ENCODE assay signal across 1 cellular context in genomic region chr1:20662110-20662475, GRCh38.
TF ChIP-seq lines count a peak whose summit lies in the region.

No MANE protein-coding gene starts in this region.

TF ChIP-seq in K562, 482 proteins besides CTCF, POLR2A, EP300 and RAD21:
- TF ChIP-seq MEF2D (tag; conservative IDR thresholded peaks at IDR 0.05; ENCODE audit: low read depth) (no peak), ZNF75A (CRISPR knock-in tag; IDR thresholded peaks at IDR 0.05) (no peak), GTF2F1 (IDR thresholded peaks at IDR 0.05; ENCODE audit: low read depth, low read length) (no peak), NR2C2 (CRISPR knock-in tag; IDR thresholded peaks at IDR 0.05) (no peak), NR2C2 (tag; IDR thresholded peaks at IDR 0.05) (no peak), CBX8 (IDR thresholded peaks at IDR 0.05; ENCODE audit: borderline replicate concordance, extremely low read depth, low read depth, low read length, poor library complexity, severe bottlenecking) (no peak), MITF (IDR thresholded peaks at IDR 0.05) (no peak), ZNF583 (CRISPR knock-in tag; IDR thresholded peaks at IDR 0.05) (no peak), CAMTA2 (CRISPR knock-in tag; conservative IDR thresholded peaks at IDR 0.05) (no peak), SPI1 (IDR thresholded peaks at IDR 0.05; ENCODE audit: borderline replicate concordance, low read depth, low read length) (no peak), ZNF696 (CRISPR knock-in tag; conservative IDR thresholded peaks at IDR 0.05) (no peak), KLF16 (IDR thresholded peaks at IDR 0.05) (no peak), RBM14 (IDR thresholded peaks at IDR 0.05; ENCODE audit: borderline replicate concordance, insufficient read depth, low read depth, low read length) (no peak), FOXK1 (CRISPR knock-in tag; IDR thresholded peaks at IDR 0.05; ENCODE audit: borderline replicate concordance) (no peak), HOXB6 (CRISPR knock-in tag; IDR thresholded peaks at IDR 0.05; ENCODE audit: borderline replicate concordance) (no peak), NR1H2 (CRISPR knock-in tag; IDR thresholded peaks at IDR 0.05) (no peak), TAL1 (IDR thresholded peaks at IDR 0.05) (no peak), SIN3B (IDR thresholded peaks at IDR 0.05; ENCODE audit: low read depth) (no peak), ZNF644 (tag; IDR thresholded peaks at IDR 0.05; ENCODE audit: low read depth) (0 out of 2 replicates have a peak, but pooled peaks have one; percentile 29), ZNF431 (CRISPR knock-in tag; IDR thresholded peaks at IDR 0.05) (peak; percentile 6; the same call in 1 of the 2 replicates), TEAD1 (CRISPR knock-in tag; IDR thresholded peaks at IDR 0.05) (0 out of 4 replicates have a peak, but pooled peaks of 1 of the 2 experiments have one; percentile 19), SMARCB1 (IDR thresholded peaks at IDR 0.05; ENCODE audit: insufficient read length, low read depth) (no peak), ZZZ3 (IDR thresholded peaks at IDR 0.05) (no peak), SNRNP70 (optimal IDR thresholded peaks at IDR 0.05; ENCODE audit: low read depth, low read length) (no peak), ZNF3 (CRISPR knock-in tag; IDR thresholded peaks at IDR 0.05) (no peak), MTF1 (CRISPR knock-in tag; IDR thresholded peaks at IDR 0.05; ENCODE audit: borderline replicate concordance) (no peak), PTBP1 (IDR thresholded peaks at IDR 0.05; ENCODE audit: low read depth, low read length) (no peak), ZFP36 (IDR thresholded peaks at IDR 0.05; ENCODE audit: low read depth, low read length, partially characterized antibody) (no peak), HDAC1 (IDR thresholded peaks at IDR 0.05) (no peak), SIX5 (IDR thresholded peaks at IDR 0.05; ENCODE audit: borderline replicate concordance in 1 of 2, insufficient read depth in 1 of 2, low read depth in 1 of 2, low read length in 2 of 2) (no peak), KAT8 (IDR thresholded peaks at IDR 0.05; ENCODE audit: low read depth) (no peak)
- TF ChIP-seq, protein P1, sequence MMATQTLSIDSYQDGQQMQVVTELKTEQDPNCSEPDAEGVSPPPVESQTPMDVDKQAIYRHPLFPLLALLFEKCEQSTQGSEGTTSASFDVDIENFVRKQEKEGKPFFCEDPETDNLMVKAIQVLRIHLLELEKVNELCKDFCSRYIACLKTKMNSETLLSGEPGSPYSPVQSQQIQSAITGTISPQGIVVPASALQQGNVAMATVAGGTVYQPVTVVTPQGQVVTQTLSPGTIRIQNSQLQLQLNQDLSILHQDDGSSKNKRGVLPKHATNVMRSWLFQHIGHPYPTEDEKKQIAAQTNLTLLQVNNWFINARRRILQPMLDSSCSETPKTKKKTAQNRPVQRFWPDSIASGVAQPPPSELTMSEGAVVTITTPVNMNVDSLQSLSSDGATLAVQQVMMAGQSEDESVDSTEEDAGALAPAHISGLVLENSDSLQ (IDR thresholded peaks at IDR 0.05): no peak
- TF ChIP-seq, protein P2, sequence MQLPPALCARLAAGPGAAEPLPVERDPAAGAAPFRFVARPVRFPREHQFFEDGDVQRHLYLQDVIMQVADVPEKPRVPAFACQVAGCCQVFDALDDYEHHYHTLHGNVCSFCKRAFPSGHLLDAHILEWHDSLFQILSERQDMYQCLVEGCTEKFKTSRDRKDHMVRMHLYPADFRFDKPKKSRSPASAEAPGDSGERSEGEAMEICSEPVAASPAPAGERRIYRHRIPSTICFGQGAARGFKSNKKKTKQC (CRISPR knock-in tag; IDR thresholded peaks at IDR 0.05): 0 out of 2 replicates have a peak, but pooled peaks have one; percentile 2
- TF ChIP-seq, protein P3, sequence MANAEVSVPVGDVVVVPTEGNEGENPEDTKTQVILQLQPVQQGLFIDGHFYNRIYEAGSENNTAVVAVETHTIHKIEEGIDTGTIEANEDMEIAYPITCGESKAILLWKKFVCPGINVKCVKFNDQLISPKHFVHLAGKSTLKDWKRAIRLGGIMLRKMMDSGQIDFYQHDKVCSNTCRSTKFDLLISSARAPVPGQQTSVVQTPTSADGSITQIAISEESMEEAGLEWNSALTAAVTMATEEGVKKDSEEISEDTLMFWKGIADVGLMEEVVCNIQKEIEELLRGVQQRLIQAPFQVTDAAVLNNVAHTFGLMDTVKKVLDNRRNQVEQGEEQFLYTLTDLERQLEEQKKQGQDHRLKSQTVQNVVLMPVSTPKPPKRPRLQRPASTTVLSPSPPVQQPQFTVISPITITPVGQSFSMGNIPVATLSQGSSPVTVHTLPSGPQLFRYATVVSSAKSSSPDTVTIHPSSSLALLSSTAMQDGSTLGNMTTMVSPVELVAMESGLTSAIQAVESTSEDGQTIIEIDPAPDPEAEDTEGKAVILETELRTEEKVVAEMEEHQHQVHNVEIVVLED (CRISPR knock-in tag; IDR thresholded peaks at IDR 0.05): no peak
- TF ChIP-seq, protein P4, sequence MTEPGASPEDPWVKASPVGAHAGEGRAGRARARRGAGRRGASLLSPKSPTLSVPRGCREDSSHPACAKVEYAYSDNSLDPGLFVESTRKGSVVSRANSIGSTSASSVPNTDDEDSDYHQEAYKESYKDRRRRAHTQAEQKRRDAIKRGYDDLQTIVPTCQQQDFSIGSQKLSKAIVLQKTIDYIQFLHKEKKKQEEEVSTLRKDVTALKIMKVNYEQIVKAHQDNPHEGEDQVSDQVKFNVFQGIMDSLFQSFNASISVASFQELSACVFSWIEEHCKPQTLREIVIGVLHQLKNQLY (CRISPR knock-in tag; conservative IDR thresholded peaks at IDR 0.05): no peak
- TF ChIP-seq, protein P5, sequence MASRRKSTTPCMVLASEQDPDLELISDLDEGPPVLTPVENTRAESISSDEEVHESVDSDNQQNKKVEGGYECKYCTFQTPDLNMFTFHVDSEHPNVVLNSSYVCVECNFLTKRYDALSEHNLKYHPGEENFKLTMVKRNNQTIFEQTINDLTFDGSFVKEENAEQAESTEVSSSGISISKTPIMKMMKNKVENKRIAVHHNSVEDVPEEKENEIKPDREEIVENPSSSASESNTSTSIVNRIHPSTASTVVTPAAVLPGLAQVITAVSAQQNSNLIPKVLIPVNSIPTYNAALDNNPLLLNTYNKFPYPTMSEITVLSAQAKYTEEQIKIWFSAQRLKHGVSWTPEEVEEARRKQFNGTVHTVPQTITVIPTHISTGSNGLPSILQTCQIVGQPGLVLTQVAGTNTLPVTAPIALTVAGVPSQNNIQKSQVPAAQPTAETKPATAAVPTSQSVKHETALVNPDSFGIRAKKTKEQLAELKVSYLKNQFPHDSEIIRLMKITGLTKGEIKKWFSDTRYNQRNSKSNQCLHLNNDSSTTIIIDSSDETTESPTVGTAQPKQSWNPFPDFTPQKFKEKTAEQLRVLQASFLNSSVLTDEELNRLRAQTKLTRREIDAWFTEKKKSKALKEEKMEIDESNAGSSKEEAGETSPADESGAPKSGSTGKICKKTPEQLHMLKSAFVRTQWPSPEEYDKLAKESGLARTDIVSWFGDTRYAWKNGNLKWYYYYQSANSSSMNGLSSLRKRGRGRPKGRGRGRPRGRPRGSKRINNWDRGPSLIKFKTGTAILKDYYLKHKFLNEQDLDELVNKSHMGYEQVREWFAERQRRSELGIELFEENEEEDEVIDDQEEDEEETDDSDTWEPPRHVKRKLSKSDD (conservative IDR thresholded peaks at IDR 0.05; ENCODE audit: low read length): no peak
- TF ChIP-seq, protein P6, sequence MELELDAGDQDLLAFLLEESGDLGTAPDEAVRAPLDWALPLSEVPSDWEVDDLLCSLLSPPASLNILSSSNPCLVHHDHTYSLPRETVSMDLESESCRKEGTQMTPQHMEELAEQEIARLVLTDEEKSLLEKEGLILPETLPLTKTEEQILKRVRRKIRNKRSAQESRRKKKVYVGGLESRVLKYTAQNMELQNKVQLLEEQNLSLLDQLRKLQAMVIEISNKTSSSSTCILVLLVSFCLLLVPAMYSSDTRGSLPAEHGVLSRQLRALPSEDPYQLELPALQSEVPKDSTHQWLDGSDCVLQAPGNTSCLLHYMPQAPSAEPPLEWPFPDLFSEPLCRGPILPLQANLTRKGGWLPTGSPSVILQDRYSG (tag; conservative IDR thresholded peaks at IDR 0.05; ENCODE audit: low read depth): no peak
- TF ChIP-seq, protein P7, sequence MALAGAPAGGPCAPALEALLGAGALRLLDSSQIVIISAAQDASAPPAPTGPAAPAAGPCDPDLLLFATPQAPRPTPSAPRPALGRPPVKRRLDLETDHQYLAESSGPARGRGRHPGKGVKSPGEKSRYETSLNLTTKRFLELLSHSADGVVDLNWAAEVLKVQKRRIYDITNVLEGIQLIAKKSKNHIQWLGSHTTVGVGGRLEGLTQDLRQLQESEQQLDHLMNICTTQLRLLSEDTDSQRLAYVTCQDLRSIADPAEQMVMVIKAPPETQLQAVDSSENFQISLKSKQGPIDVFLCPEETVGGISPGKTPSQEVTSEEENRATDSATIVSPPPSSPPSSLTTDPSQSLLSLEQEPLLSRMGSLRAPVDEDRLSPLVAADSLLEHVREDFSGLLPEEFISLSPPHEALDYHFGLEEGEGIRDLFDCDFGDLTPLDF (CRISPR knock-in tag; IDR thresholded peaks at IDR 0.05): no peak
- TF ChIP-seq, protein P8, sequence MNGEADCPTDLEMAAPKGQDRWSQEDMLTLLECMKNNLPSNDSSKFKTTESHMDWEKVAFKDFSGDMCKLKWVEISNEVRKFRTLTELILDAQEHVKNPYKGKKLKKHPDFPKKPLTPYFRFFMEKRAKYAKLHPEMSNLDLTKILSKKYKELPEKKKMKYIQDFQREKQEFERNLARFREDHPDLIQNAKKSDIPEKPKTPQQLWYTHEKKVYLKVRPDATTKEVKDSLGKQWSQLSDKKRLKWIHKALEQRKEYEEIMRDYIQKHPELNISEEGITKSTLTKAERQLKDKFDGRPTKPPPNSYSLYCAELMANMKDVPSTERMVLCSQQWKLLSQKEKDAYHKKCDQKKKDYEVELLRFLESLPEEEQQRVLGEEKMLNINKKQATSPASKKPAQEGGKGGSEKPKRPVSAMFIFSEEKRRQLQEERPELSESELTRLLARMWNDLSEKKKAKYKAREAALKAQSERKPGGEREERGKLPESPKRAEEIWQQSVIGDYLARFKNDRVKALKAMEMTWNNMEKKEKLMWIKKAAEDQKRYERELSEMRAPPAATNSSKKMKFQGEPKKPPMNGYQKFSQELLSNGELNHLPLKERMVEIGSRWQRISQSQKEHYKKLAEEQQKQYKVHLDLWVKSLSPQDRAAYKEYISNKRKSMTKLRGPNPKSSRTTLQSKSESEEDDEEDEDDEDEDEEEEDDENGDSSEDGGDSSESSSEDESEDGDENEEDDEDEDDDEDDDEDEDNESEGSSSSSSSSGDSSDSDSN (IDR thresholded peaks at IDR 0.05; ENCODE audit: borderline replicate concordance in 1 of 2, low read depth in 2 of 2, low read length in 2 of 2): 0 out of 4 replicates have a peak, but pooled peaks of 1 of the 2 experiments have one; percentile 10
